1 cellular context compared by ENCODE assay signal in the genomic region with DNA sequence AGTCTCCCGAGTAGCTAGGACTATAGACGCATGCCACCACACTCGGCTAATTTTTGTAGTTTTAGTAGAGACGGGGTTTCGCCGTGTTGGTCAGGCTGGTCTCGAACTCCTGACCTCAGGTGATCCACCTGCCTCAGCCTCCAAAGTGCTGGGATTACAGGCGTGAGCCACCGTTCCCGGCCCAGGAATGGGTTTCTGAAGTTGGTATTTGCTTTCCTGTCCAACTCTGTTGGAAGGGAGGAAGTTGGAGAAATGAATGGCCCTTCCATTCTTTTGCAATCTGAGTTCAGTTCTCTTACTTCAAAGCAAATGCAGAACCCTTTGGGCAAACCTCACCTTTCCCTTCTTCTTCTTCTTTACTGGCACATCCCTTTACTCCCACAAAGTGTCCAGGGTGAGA.
A peak's percentile ranks its signal among the peaks of the same experiment; 100 is the strongest.
TF ChIP-seq lines count a peak whose summit lies in the region.

No MANE protein-coding gene starts in this region.

TF ChIP-seq in GM12878, 131 proteins besides CTCF, POLR2A, EP300 and RAD21:
- 0 out of 4 replicates have a peak, but pooled peaks of 1 of the 2 experiments have one; percentile 18 for TF ChIP-seq IKZF2 (IDR thresholded peaks at IDR 0.05)
TF ChIP-seq in GM12878: peak in this region for 1; not testable (repeated sequence) for 130.
